20 cellular contexts compared by ENCODE assay signal in genomic region chr1:115133440-115133839, GRCh38. TPM values are rescaled to one million over a fixed set of nuclear protein-coding genes. Genes with fewer than 3 reads are reported as not detected.
DNase-seq lines count a peak whose midpoint lies in the region; ATAC-seq and TF ChIP-seq lines count a peak whose summit lies in the region.
"Had no signal": no experiment of that assay in that cellular context is flagged by ENCODE, and none has a peak within 500 bp of the region (broad histone marks: within the 10 kb centered on the region; RNA-seq: fewer than 3 reads in every experiment).

No MANE protein-coding gene starts in this region.

- WGBS in SK-N-SH (ENCODE audit: low lambda C conversion rate), result 17% methylated on average over 1 of the region's 1 CpG
- WGBS in ovary, 3 donors, result 40 to 49% (median 45%) methylated on average over 1 of the region's 1 CpG

- DNase-seq in SK-N-SH (no peak), brain microvascular endothelial cell (peak; percentile 68), kidney tubule cell (ENCODE audit: low spot score) (peak; percentile 85), ovary (no peak), NCI-H2081 (lab: John Stamatoyannopoulos, UW) (no peak), NCI-H2171 (lab: John Stamatoyannopoulos, UW) (no peak)
- DNase-seq: 8988T; activated gamma-delta T cell; CD8-positive, alpha-beta memory T cell; immature natural killer cell; Kasumi-1; NCI-H1694; NCI-H774; occipital lobe; Peyer's patch; stimulated activated CD4-positive, alpha-beta T cell treated with anti-CD3 and anti-CD28 coated beads, Interleukin-12 subunit alpha, Interleukin-12 subunit beta, amount 100 ng/mL, for 4 hours; stimulated activated naive CD8-positive, alpha-beta T cell treated with anti-CD3 and anti-CD28 coated beads, Interleukin-15, amount 100 ng/mL, for 72 hours had no signal

- H3K9me3 ChIP-seq in SK-N-SH (no peaks in the 10 kb centered on the region), ovary (no peaks in the 10 kb centered on the region)
- H3K9me3 ChIP-seq: Peyer's patch had no signal

- H3K79me2 ChIP-seq in SK-N-SH (ENCODE audit: insufficient read depth), result no peaks in the 10 kb centered on the region

- no peak for TF ChIP-seq POLR2A in ovary (IDR thresholded peaks at IDR 0.05)

- H3K9ac ChIP-seq in SK-N-SH, result peak overlapping the region; percentile 46; the same call in 1 of the 2 replicates

- H2AFZ ChIP-seq in SK-N-SH (ENCODE audit: low read depth), result 0 out of 2 replicates have a peak overlapping the region, but pooled peaks have one; percentile 11

- peaks cover 21% of the 10 kb centered on the region for H3F3A ChIP-seq in SK-N-SH (replicated peaks; ENCODE audit: insufficient read depth)

- H3K4me3 ChIP-seq in SK-N-SH (ENCODE audit: low read depth in 2 of 2, low read length in 1 of 2), result no peak overlapping the region
- no peak overlapping the region for H3K4me3 ChIP-seq in brain microvascular endothelial cell (ENCODE audit: low read depth, low read length)
- no peak overlapping the region for H3K4me3 ChIP-seq in ovary
- H3K4me3 ChIP-seq: Peyer's patch had no signal

- POLR2A ChIA-PET in SK-N-SH (lab: Yijun Ruan, JAX), result interaction anchor here (0.6 kb wide), 1 partner anchor 329 kb away, joined by 3 read pairs; no protein-coding TSS in a partner anchor

- no peak for ATAC-seq in SK-N-SH treated with all-trans-retinoic acid at 6 μM for 48 hours
- no peak for ATAC-seq in HG02870 (IDR thresholded peaks at IDR 0.05; ENCODE audit: unreplicated experiment)
- ATAC-seq: stimulated activated naive CD8-positive, alpha-beta T cell treated with anti-CD3 and anti-CD28 coated beads, Interleukin-15, amount 100 ng/mL, for 72 hours; WTC11 had no signal

- H3K27me3 ChIP-seq in SK-N-SH (ENCODE audit: insufficient read depth) (no peaks in the 10 kb centered on the region), brain microvascular endothelial cell (replicated peaks) (no peaks in the 10 kb centered on the region), ovary (no peaks in the 10 kb centered on the region)
- H3K27me3 ChIP-seq: Peyer's patch had no signal

- no peaks in the 10 kb centered on the region for H3K9me2 ChIP-seq in SK-N-SH

- CTCF ChIA-PET in SK-N-SH (lab: Yijun Ruan, JAX), result interaction anchor here (0.9 to 2.0 kb wide), 5 partner anchors 21 to 463 kb away, joined by 3 to 11 read pairs (median 5); no protein-coding TSS in a partner anchor

- no peak for TF ChIP-seq RAD21 in SK-N-SH (IDR thresholded peaks at IDR 0.05; ENCODE audit: low read length)

- H3K27ac ChIP-seq in SK-N-SH (ENCODE audit: low read depth in 2 of 2, low read length in 1 of 2) (peak overlapping the region in 1 of 2 experiments; percentile 82; a peak in 2 of 4 replicates), brain microvascular endothelial cell (peak overlapping the region; percentile 33), ovary (no peak overlapping the region)
- H3K27ac ChIP-seq: Peyer's patch had no signal

- H4K20me1 ChIP-seq in SK-N-SH (ENCODE audit: insufficient read depth), result no peaks in the 10 kb centered on the region

- in situ Hi-C loops in brain microvascular endothelial cell (cut with HindIII; ENCODE audit: low pct_ligation_motif_present, low sequenced_read_pairs), result no loop called here

- no peak for TF ChIP-seq EP300 in SK-N-SH (IDR thresholded peaks at IDR 0.05; ENCODE audit: borderline replicate concordance in 1 of 2, low read depth in 1 of 2, low read length in 1 of 2)
- no peak for TF ChIP-seq EP300 in ovary (IDR thresholded peaks at IDR 0.05)

- H3K4me1 ChIP-seq in SK-N-SH (ENCODE audit: control insufficient read depth in 1 of 2, insufficient read depth in 2 of 2, low read depth in 1 of 2, low read length in 1 of 2), result peaks cover 6 to 25% of the 10 kb centered on the region in 2 experiments; a peak in 3 of 4 replicates
- H3K4me1 ChIP-seq in ovary (ENCODE audit: insufficient read depth), result no peaks in the 10 kb centered on the region
- H3K4me1 ChIP-seq: Peyer's patch had no signal

- no peak for TF ChIP-seq CTCF in SK-N-SH (IDR thresholded peaks at IDR 0.05)
- TF ChIP-seq CTCF in brain microvascular endothelial cell (IDR thresholded peaks at IDR 0.05; ENCODE audit: low read depth, low read length, missing control alignments), result no peak
- no peak for TF ChIP-seq CTCF in ovary (IDR thresholded peaks at IDR 0.05)

- intact Hi-C loops in ovary (cut with DNase I), result loop anchor here in 2 of 4 donors (10.0 kb wide), 2 partner anchors 371 to 461 kb away; no protein-coding TSS in a partner anchor

- H3K36me3 ChIP-seq in SK-N-SH (replicated peaks in 1 of 2; ENCODE audit: control insufficient read depth in 1 of 2, insufficient read depth in 2 of 2, low read length in 1 of 2) (no peaks in the 10 kb centered on the region), brain microvascular endothelial cell (replicated peaks) (no peaks in the 10 kb centered on the region), ovary (no peaks in the 10 kb centered on the region)
- H3K36me3 ChIP-seq: Peyer's patch had no signal

- no peak overlapping the region for H3K4me2 ChIP-seq in SK-N-SH

TF ChIP-seq in SK-N-SH, 30 proteins besides CTCF, POLR2A, EP300 and RAD21 (continues in another document):
- TF ChIP-seq RCOR1 (IDR thresholded peaks at IDR 0.05; ENCODE audit: low read length), result no peak
- TF ChIP-seq NFIC (IDR thresholded peaks at IDR 0.05; ENCODE audit: borderline replicate concordance), result peak; percentile 55
- no peak for TF ChIP-seq TAF1 (IDR thresholded peaks at IDR 0.05; ENCODE audit: borderline replicate concordance, low read depth, low read length)
- TF ChIP-seq SIN3A (IDR thresholded peaks at IDR 0.05; ENCODE audit: borderline replicate concordance, low read depth, low read length), result no peak
- TF ChIP-seq GABPA (IDR thresholded peaks at IDR 0.05; ENCODE audit: low read depth), result no peak
- no peak for TF ChIP-seq MXI1 (IDR thresholded peaks at IDR 0.05; ENCODE audit: low read depth, low read length)
- TF ChIP-seq USF1 (IDR thresholded peaks at IDR 0.05; ENCODE audit: borderline replicate concordance, low read depth), result no peak
- no peak for TF ChIP-seq SMC3 (IDR thresholded peaks at IDR 0.05; ENCODE audit: low read depth, low read length)
- no peak for TF ChIP-seq TCF12 (IDR thresholded peaks at IDR 0.05)

TF ChIP-seq in SK-N-SH treated with all-trans-retinoic acid at 6 μM for 48 hours, 23 proteins besides CTCF, POLR2A, EP300 and RAD21:
- TF ChIP-seq ZNF8 (CRISPR knock-in tag; IDR thresholded peaks at IDR 0.05) (no peak), ISL1 (CRISPR knock-in tag; IDR thresholded peaks at IDR 0.05) (no peak)
TF ChIP-seq in SK-N-SH treated with all-trans-retinoic acid at 6 μM for 48 hours: peak in this region for 0.

RNA-seq across cellular contexts. Expression of gene TSPAN2, which starts 44.1 kb away (rescaled TPM):
- polyA plus RNA-seq in SK-N-SH (2012; rRNA removed) (0.21 and 0.23 TPM in 2 replicates), ovary (10 to 100 TPM in 1 of 2 donors, 1 to 10 TPM in 1; 3.5 to 12.5 TPM)
- polyA plus RNA-seq in SK-N-SH (2012; cell fraction: cytosol; rRNA removed), result 0.28 and 0.50 TPM in 2 replicates
- 0.13 and 0.20 TPM in 2 replicates for polyA plus RNA-seq in SK-N-SH (2012; cell fraction: nucleus; rRNA removed)
- total RNA-seq in ovary, result 10 to 100 TPM in 2 of 7 donors, 1 to 10 TPM in 5; 1.7 to 21.4 (median 4.1) TPM

Comparison
In these comparisons a context has a peak if more than half of its experiments do, and no peak if none do; other contexts are left out.
1. DNase-seq: peak in brain microvascular endothelial cell (single experiment) and kidney tubule cell (single experiment); none in SK-N-SH (single experiment), ovary (0 of 5), NCI-H2081 (0 of 2) and NCI-H2171 (single experiment).